1 cellular context compared by ENCODE assay signal in the genomic region with DNA sequence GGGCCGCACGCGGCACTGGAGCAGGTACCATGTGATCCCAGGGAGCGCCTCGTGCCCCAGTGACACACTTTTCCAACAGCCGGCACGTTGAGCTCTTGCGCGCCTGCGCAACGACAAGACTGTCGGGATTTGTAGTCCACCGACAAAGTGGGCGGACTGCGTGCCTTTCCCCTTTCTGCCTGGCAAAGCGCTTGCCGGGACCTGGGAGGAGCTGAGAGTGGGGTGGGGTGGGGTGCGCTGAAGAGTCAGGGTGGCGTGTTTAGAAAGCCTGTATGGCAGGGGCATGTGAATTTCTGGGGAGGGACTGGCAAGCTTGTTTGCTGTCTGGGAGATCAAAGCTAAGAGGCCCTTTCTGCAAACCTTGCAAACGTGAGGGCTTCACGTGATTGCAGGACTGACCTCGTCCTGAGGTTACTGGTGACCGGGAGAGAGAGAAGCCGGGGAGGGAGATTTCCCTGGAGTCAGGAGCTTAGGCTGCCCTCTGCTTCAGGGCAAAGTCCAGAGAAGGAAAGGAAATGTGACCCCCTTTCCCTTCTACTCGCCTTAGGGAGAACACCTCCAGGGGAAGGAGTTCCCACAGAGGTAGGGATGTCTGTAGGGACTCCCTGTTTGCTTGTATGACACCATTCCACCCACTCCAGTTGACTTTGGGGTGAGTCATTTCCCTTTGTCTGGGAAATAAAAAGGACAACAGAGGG.
A peak's percentile ranks its signal among the peaks of the same experiment; 100 is the strongest.
TF ChIP-seq lines count a peak whose summit lies in the region.

No MANE protein-coding gene starts in this region.

TF ChIP-seq in HepG2, 621 proteins besides CTCF, POLR2A, EP300 and RAD21 (continued from another document and continues in another):
- TF ChIP-seq, protein P1, sequence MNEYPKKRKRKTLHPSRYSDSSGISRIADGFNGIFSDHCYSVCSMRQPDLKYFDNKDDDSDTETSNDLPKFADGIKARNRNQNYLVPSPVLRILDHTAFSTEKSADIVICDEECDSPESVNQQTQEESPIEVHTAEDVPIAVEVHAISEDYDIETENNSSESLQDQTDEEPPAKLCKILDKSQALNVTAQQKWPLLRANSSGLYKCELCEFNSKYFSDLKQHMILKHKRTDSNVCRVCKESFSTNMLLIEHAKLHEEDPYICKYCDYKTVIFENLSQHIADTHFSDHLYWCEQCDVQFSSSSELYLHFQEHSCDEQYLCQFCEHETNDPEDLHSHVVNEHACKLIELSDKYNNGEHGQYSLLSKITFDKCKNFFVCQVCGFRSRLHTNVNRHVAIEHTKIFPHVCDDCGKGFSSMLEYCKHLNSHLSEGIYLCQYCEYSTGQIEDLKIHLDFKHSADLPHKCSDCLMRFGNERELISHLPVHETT (CRISPR knock-in tag; conservative IDR thresholded peaks at IDR 0.05) = peak; percentile 77; the same call in 1 of the 2 replicates
- TF ChIP-seq NR1H2 (CRISPR knock-in tag; IDR thresholded peaks at IDR 0.05; ENCODE audit: borderline replicate concordance, low read depth) (0 out of 2 replicates have a peak, but pooled peaks have one; percentile 40), ZSCAN22 (CRISPR knock-in tag; IDR thresholded peaks at IDR 0.05) (peak; percentile 76; the same call in 1 of the 2 replicates), PBX3 (CRISPR knock-in tag; IDR thresholded peaks at IDR 0.05; ENCODE audit: borderline replicate concordance) (peak; percentile 94; the same call in 1 of the 2 replicates), SMARCC2 (IDR thresholded peaks at IDR 0.05) (0 out of 2 replicates have a peak, but pooled peaks have one; percentile 42), ZNF275 (CRISPR knock-in tag; IDR thresholded peaks at IDR 0.05; ENCODE audit: borderline replicate concordance) (peak; percentile 90; the same call in 1 of the 2 replicates), MIER2 (CRISPR knock-in tag; IDR thresholded peaks at IDR 0.05) (no peak), FOSL1 (CRISPR knock-in tag; IDR thresholded peaks at IDR 0.05; ENCODE audit: borderline replicate concordance) (peak; percentile 96), MLXIP (CRISPR knock-in tag; IDR thresholded peaks at IDR 0.05; ENCODE audit: borderline replicate concordance) (peak; percentile 98), ZKSCAN5 (CRISPR knock-in tag; IDR thresholded peaks at IDR 0.05) (peak; percentile 77), ATF5 (CRISPR knock-in tag; IDR thresholded peaks at IDR 0.05; ENCODE audit: low read depth) (peak; percentile 99), ZNF780A (CRISPR knock-in tag; IDR thresholded peaks at IDR 0.05) (peak; percentile 92), NBN (conservative IDR thresholded peaks at IDR 0.05) (no peak), ZNF619 (CRISPR knock-in tag; IDR thresholded peaks at IDR 0.05) (peak; percentile 96; the same call in 1 of the 2 replicates), NCOA1 (CRISPR knock-in tag; IDR thresholded peaks at IDR 0.05) (peak; percentile 99), PRMT3 (CRISPR knock-in tag; IDR thresholded peaks at IDR 0.05; ENCODE audit: borderline replicate concordance, low read depth) (no peak), ZBTB7B (CRISPR knock-in tag; IDR thresholded peaks at IDR 0.05) (peak; percentile 91), KLF6 (CRISPR knock-in tag; IDR thresholded peaks at IDR 0.05) (peak; percentile 74), PLRG1 (conservative IDR thresholded peaks at IDR 0.05) (no peak), MXD4 (CRISPR knock-in tag; IDR thresholded peaks at IDR 0.05) (peak; percentile 99), ZFP36L2 (CRISPR knock-in tag; IDR thresholded peaks at IDR 0.05) (0 out of 2 replicates have a peak, but pooled peaks have one; percentile 30), ZSCAN21 (CRISPR knock-in tag; IDR thresholded peaks at IDR 0.05; ENCODE audit: borderline replicate concordance) (peak; percentile 98), ZNF274 (CRISPR knock-in tag; IDR thresholded peaks at IDR 0.05) (peak; percentile 99)
- TF ChIP-seq, protein P2, sequence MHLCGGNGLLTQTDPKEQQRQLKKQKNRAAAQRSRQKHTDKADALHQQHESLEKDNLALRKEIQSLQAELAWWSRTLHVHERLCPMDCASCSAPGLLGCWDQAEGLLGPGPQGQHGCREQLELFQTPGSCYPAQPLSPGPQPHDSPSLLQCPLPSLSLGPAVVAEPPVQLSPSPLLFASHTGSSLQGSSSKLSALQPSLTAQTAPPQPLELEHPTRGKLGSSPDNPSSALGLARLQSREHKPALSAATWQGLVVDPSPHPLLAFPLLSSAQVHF (CRISPR knock-in tag; IDR thresholded peaks at IDR 0.05) = peak; percentile 97
- TF ChIP-seq, protein P3, sequence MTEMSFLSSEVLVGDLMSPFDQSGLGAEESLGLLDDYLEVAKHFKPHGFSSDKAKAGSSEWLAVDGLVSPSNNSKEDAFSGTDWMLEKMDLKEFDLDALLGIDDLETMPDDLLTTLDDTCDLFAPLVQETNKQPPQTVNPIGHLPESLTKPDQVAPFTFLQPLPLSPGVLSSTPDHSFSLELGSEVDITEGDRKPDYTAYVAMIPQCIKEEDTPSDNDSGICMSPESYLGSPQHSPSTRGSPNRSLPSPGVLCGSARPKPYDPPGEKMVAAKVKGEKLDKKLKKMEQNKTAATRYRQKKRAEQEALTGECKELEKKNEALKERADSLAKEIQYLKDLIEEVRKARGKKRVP (CRISPR knock-in tag; IDR thresholded peaks at IDR 0.05) = peak in 1 of 2 experiments; percentile 74; a peak in 1 of 4 replicates
- TF ChIP-seq, protein P4, sequence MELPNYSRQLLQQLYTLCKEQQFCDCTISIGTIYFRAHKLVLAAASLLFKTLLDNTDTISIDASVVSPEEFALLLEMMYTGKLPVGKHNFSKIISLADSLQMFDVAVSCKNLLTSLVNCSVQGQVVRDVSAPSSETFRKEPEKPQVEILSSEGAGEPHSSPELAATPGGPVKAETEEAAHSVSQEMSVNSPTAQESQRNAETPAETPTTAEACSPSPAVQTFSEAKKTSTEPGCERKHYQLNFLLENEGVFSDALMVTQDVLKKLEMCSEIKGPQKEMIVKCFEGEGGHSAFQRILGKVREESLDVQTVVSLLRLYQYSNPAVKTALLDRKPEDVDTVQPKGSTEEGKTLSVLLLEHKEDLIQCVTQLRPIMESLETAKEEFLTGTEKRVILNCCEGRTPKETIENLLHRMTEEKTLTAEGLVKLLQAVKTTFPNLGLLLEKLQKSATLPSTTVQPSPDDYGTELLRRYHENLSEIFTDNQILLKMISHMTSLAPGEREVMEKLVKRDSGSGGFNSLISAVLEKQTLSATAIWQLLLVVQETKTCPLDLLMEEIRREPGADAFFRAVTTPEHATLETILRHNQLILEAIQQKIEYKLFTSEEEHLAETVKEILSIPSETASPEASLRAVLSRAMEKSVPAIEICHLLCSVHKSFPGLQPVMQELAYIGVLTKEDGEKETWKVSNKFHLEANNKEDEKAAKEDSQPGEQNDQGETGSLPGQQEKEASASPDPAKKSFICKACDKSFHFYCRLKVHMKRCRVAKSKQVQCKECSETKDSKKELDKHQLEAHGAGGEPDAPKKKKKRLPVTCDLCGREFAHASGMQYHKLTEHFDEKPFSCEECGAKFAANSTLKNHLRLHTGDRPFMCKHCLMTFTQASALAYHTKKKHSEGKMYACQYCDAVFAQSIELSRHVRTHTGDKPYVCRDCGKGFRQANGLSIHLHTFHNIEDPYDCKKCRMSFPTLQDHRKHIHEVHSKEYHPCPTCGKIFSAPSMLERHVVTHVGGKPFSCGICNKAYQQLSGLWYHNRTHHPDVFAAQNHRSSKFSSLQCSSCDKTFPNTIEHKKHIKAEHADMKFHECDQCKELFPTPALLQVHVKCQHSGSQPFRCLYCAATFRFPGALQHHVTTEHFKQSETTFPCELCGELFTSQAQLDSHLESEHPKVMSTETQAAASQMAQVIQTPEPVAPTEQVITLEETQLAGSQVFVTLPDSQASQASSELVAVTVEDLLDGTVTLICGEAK (IDR thresholded peaks at IDR 0.05) = no peak
- TF ChIP-seq, protein P4 (CRISPR knock-in tag; IDR thresholded peaks at IDR 0.05) = peak; percentile 89
- TF ChIP-seq, protein P5, sequence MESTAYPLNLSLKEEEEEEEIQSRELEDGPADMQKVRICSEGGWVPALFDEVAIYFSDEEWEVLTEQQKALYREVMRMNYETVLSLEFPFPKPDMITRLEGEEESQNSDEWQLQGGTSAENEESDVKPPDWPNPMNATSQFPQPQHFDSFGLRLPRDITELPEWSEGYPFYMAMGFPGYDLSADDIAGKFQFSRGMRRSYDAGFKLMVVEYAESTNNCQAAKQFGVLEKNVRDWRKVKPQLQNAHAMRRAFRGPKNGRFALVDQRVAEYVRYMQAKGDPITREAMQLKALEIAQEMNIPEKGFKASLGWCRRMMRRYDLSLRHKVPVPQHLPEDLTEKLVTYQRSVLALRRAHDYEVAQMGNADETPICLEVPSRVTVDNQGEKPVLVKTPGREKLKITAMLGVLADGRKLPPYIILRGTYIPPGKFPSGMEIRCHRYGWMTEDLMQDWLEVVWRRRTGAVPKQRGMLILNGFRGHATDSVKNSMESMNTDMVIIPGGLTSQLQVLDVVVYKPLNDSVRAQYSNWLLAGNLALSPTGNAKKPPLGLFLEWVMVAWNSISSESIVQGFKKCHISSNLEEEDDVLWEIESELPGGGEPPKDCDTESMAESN (CRISPR knock-in tag; conservative IDR thresholded peaks at IDR 0.05) = peak; percentile 94
- TF ChIP-seq, protein P6, sequence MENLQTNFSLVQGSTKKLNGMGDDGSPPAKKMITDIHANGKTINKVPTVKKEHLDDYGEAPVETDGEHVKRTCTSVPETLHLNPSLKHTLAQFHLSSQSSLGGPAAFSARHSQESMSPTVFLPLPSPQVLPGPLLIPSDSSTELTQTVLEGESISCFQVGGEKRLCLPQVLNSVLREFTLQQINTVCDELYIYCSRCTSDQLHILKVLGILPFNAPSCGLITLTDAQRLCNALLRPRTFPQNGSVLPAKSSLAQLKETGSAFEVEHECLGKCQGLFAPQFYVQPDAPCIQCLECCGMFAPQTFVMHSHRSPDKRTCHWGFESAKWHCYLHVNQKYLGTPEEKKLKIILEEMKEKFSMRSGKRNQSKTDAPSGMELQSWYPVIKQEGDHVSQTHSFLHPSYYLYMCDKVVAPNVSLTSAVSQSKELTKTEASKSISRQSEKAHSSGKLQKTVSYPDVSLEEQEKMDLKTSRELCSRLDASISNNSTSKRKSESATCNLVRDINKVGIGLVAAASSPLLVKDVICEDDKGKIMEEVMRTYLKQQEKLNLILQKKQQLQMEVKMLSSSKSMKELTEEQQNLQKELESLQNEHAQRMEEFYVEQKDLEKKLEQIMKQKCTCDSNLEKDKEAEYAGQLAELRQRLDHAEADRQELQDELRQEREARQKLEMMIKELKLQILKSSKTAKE (CRISPR knock-in tag; IDR thresholded peaks at IDR 0.05; ENCODE audit: borderline replicate concordance) = peak; percentile 98
